Comparison of ENCODE assay signal across 1 cellular context in the genomic region with DNA sequence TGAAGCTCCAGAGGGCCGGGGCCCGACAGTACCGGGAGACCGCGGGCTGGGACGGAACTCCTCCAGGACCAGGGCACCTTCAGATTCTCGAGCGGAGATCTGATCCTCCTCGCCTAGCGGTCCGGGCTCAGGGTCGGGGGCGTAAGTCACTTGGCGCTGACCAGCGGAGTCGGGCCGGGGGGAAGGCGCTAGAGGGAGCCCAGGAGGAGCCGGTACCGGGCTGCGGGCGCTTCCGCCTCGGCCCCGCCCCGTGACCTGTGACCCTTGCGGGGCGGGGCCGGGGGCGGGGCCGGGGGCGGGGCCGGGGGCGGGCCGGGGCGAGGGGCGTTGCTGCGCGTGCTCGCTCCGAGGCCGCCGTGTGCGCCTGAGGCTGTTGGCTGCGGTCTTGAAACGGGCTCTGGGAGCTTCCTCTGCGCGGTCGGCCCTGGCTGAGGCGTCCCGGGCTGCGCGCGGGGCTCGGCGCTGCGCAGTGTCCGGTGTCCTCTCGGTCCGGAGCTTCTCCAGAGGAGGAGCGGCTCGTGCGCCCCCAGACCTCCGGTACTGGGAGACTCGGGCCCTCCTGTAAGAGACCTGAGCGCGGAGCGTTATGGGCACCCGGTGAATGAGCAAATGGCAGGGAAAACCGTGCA.
TF ChIP-seq lines count a peak whose summit lies in the region.

Gene ARSA (minus strand): TSS at position 239 of the 629 bp plus-strand sequence. CDS start 373 bp downstream, outside the sequence.

TF ChIP-seq in HepG2, 621 proteins besides CTCF, POLR2A, EP300 and RAD21 (continued from another document and continues in another):
- TF ChIP-seq, protein P1, sequence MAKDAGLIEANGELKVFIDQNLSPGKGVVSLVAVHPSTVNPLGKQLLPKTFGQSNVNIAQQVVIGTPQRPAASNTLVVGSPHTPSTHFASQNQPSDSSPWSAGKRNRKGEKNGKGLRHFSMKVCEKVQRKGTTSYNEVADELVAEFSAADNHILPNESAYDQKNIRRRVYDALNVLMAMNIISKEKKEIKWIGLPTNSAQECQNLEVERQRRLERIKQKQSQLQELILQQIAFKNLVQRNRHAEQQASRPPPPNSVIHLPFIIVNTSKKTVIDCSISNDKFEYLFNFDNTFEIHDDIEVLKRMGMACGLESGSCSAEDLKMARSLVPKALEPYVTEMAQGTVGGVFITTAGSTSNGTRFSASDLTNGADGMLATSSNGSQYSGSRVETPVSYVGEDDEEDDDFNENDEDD (CRISPR knock-in tag; IDR thresholded peaks at IDR 0.05; ENCODE audit: borderline replicate concordance) = no peak
- TF ChIP-seq ONECUT2 (CRISPR knock-in tag; IDR thresholded peaks at IDR 0.05) (no peak), MIER2 (CRISPR knock-in tag; IDR thresholded peaks at IDR 0.05) (no peak), HDAC1 (CRISPR knock-in tag; IDR thresholded peaks at IDR 0.05) (peak; percentile 24), DRAP1 (CRISPR knock-in tag; IDR thresholded peaks at IDR 0.05) (no peak), ZSCAN25 (CRISPR knock-in tag; IDR thresholded peaks at IDR 0.05) (0 out of 2 replicates have a peak, but pooled peaks have one; percentile 50), U2AF2 (IDR thresholded peaks at IDR 0.05; ENCODE audit: low read depth, low read length) (no peak), CREB1 (IDR thresholded peaks at IDR 0.05) (no peak), CREB1 (CRISPR knock-in tag; IDR thresholded peaks at IDR 0.05) (no peak), ZBTB44 (CRISPR knock-in tag; IDR thresholded peaks at IDR 0.05) (no peak), NCOA5 (CRISPR knock-in tag; IDR thresholded peaks at IDR 0.05) (no peak), ARNTL (CRISPR knock-in tag; IDR thresholded peaks at IDR 0.05) (0 out of 2 replicates have a peak, but pooled peaks have one; percentile 11), CBX5 (CRISPR knock-in tag; IDR thresholded peaks at IDR 0.05; ENCODE audit: borderline replicate concordance) (no peak), HNF4G (IDR thresholded peaks at IDR 0.05; ENCODE audit: borderline replicate concordance, low read depth, low read length) (peak; percentile 4; the same call in 1 of the 2 replicates), HNF4G (CRISPR knock-in tag; IDR thresholded peaks at IDR 0.05; ENCODE audit: borderline replicate concordance, low read depth) (peak; percentile 19; the same call in 1 of the 2 replicates), ZNF773 (CRISPR knock-in tag; IDR thresholded peaks at IDR 0.05; ENCODE audit: borderline replicate concordance) (no peak), SIX4 (CRISPR knock-in tag; IDR thresholded peaks at IDR 0.05) (no peak), ZNF777 (CRISPR knock-in tag; IDR thresholded peaks at IDR 0.05) (peak; percentile 73), SETDB1 (CRISPR knock-in tag; IDR thresholded peaks at IDR 0.05; ENCODE audit: borderline replicate concordance) (no peak), ZNF816 (CRISPR knock-in tag; IDR thresholded peaks at IDR 0.05; ENCODE audit: borderline replicate concordance) (no peak), ZMAT3 (CRISPR knock-in tag; conservative IDR thresholded peaks at IDR 0.05) (peak; percentile 70; the same call in 1 of the 2 replicates), THYN1 (CRISPR knock-in tag; IDR thresholded peaks at IDR 0.05; ENCODE audit: borderline replicate concordance, low read depth) (no peak), MEIS2 (CRISPR knock-in tag; IDR thresholded peaks at IDR 0.05) (no peak; the same call in 1 of the 2 replicates), DR1 (CRISPR knock-in tag; IDR thresholded peaks at IDR 0.05) (no peak), RFXANK (CRISPR knock-in tag; IDR thresholded peaks at IDR 0.05) (no peak), MBD4 (IDR thresholded peaks at IDR 0.05; ENCODE audit: borderline replicate concordance, low read length) (no peak), ZNF780A (CRISPR knock-in tag; IDR thresholded peaks at IDR 0.05) (no peak), CEBPG (CRISPR knock-in tag; IDR thresholded peaks at IDR 0.05) (no peak), UBTF (CRISPR knock-in tag; IDR thresholded peaks at IDR 0.05) (peak; percentile 55), SP140L (CRISPR knock-in tag; IDR thresholded peaks at IDR 0.05; ENCODE audit: borderline replicate concordance) (no peak), RNF2 (conservative IDR thresholded peaks at IDR 0.05; ENCODE audit: low read depth) (0 out of 2 replicates have a peak, but pooled peaks have one; percentile 41), SMAD3 (CRISPR knock-in tag; IDR thresholded peaks at IDR 0.05) (no peak), ZNF276 (CRISPR knock-in tag; IDR thresholded peaks at IDR 0.05; ENCODE audit: low read depth) (peak; percentile 15; the same call in 1 of the 2 replicates), GATA4 (IDR thresholded peaks at IDR 0.05; ENCODE audit: borderline replicate concordance, low read depth) (peak; percentile 65), ZNF296 (CRISPR knock-in tag; conservative IDR thresholded peaks at IDR 0.05) (no peak), ZNF709 (CRISPR knock-in tag; IDR thresholded peaks at IDR 0.05) (no peak), E2F2 (CRISPR knock-in tag; IDR thresholded peaks at IDR 0.05; ENCODE audit: borderline replicate concordance) (no peak), ZNF367 (CRISPR knock-in tag; IDR thresholded peaks at IDR 0.05; ENCODE audit: borderline replicate concordance) (no peak), ZNF484 (CRISPR knock-in tag; IDR thresholded peaks at IDR 0.05; ENCODE audit: borderline replicate concordance, low read depth) (no peak; the same call in 1 of the 2 replicates), ZNF354B (CRISPR knock-in tag; IDR thresholded peaks at IDR 0.05) (no peak; the same call in 1 of the 2 replicates), ZNF574 (CRISPR knock-in tag; IDR thresholded peaks at IDR 0.05) (0 out of 2 replicates have a peak, but pooled peaks have one; percentile 9)
- TF ChIP-seq, protein P2, sequence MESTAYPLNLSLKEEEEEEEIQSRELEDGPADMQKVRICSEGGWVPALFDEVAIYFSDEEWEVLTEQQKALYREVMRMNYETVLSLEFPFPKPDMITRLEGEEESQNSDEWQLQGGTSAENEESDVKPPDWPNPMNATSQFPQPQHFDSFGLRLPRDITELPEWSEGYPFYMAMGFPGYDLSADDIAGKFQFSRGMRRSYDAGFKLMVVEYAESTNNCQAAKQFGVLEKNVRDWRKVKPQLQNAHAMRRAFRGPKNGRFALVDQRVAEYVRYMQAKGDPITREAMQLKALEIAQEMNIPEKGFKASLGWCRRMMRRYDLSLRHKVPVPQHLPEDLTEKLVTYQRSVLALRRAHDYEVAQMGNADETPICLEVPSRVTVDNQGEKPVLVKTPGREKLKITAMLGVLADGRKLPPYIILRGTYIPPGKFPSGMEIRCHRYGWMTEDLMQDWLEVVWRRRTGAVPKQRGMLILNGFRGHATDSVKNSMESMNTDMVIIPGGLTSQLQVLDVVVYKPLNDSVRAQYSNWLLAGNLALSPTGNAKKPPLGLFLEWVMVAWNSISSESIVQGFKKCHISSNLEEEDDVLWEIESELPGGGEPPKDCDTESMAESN (CRISPR knock-in tag; conservative IDR thresholded peaks at IDR 0.05) = no peak
- TF ChIP-seq, protein P3, sequence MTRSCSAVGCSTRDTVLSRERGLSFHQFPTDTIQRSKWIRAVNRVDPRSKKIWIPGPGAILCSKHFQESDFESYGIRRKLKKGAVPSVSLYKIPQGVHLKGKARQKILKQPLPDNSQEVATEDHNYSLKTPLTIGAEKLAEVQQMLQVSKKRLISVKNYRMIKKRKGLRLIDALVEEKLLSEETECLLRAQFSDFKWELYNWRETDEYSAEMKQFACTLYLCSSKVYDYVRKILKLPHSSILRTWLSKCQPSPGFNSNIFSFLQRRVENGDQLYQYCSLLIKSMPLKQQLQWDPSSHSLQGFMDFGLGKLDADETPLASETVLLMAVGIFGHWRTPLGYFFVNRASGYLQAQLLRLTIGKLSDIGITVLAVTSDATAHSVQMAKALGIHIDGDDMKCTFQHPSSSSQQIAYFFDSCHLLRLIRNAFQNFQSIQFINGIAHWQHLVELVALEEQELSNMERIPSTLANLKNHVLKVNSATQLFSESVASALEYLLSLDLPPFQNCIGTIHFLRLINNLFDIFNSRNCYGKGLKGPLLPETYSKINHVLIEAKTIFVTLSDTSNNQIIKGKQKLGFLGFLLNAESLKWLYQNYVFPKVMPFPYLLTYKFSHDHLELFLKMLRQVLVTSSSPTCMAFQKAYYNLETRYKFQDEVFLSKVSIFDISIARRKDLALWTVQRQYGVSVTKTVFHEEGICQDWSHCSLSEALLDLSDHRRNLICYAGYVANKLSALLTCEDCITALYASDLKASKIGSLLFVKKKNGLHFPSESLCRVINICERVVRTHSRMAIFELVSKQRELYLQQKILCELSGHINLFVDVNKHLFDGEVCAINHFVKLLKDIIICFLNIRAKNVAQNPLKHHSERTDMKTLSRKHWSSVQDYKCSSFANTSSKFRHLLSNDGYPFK (CRISPR knock-in tag; IDR thresholded peaks at IDR 0.05; ENCODE audit: borderline replicate concordance) = peak; percentile 32; the same call in 1 of the 2 replicates
